Comparison of ENCODE assay signal across 28 cellular contexts in the genomic region with DNA sequence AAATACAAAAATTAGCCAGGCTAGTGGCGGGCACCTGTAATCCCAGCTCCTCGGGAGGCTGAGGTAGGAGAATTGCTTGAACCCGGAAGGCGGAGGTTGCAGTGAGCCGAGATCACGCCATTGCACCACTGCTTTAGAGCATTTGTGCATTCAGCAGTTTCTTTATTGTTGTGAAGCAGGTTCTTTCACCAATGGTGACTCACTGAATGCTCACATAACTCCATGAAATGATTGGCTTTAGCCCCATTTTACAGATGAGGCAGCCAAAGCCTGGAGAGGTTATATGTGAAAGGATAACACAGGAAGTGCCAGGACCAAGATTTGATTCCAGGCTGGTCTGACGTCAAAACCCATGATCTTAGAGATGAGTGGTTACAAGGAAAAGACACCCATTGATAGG.
"Had no signal": no experiment of that assay in that cellular context is flagged by ENCODE, and none has a peak within 500 bp of the region (broad histone marks: within the 10 kb centered on the region; RNA-seq: fewer than 3 reads in every experiment).

No MANE protein-coding gene starts in this region.

- H3K36me3 Mint-ChIP-seq: activated CD4-positive, alpha-beta memory T cell treated with anti-CD3 and anti-CD28 coated beads for 36 hours; activated naive CD4-positive, alpha-beta T cell treated with anti-CD3 and anti-CD28 coated beads, Interleukin-2, amount 10 ng/mL, durations not matched to agents 7 days and 5 days; activated naive CD8-positive, alpha-beta T cell treated with anti-CD3 and anti-CD28 coated beads for 36 hours; IgD-negative memory B cell; WTC11 had no signal

- H3K27me3 Mint-ChIP-seq: activated CD4-positive, alpha-beta memory T cell treated with anti-CD3 and anti-CD28 coated beads for 36 hours; activated CD4-positive, alpha-beta T cell treated with anti-CD3 and anti-CD28 coated beads, Interleukin-2, amount 10 ng/mL, durations not matched to agents 7 days and 5 days; activated naive CD4-positive, alpha-beta T cell treated with anti-CD3 and anti-CD28 coated beads, Interleukin-2, amount 10 ng/mL, durations not matched to agents 7 days and 5 days; activated naive CD8-positive, alpha-beta T cell treated with anti-CD3 and anti-CD28 coated beads for 36 hours; IgD-negative memory B cell had no signal

- H3K4me1 Mint-ChIP-seq: activated naive CD8-positive, alpha-beta T cell treated with anti-CD3 and anti-CD28 coated beads for 36 hours; IgD-negative memory B cell; WTC11 had no signal

- H3K36me3 ChIP-seq: adrenal gland, SJSA1 had no signal

- H3K9me3 Mint-ChIP-seq: activated CD4-positive, alpha-beta memory T cell treated with anti-CD3 and anti-CD28 coated beads for 36 hours; activated CD4-positive, alpha-beta T cell treated with anti-CD3 and anti-CD28 coated beads, Interleukin-2, amount 10 ng/mL, durations not matched to agents 7 days and 5 days; activated naive CD4-positive, alpha-beta T cell treated with anti-CD3 and anti-CD28 coated beads, Interleukin-2, amount 10 ng/mL, durations not matched to agents 7 days and 5 days; activated naive CD8-positive, alpha-beta T cell treated with anti-CD3 and anti-CD28 coated beads for 36 hours; activated T-helper 2 cell treated with anti-CD3 and anti-CD28 coated beads, Interferon-gamma antibody, Interleukin-2, Interleukin-4, amounts not matched to agents 10 μg/mL and 5 μg/mL and 100 μg/mL, durations not matched to agents 14 hours and 24 hours and 36 hours; IgD-negative memory B cell; WTC11 had no signal

- H3K4me1 ChIP-seq: adrenal gland, SJSA1 had no signal

- H3K27ac ChIP-seq: adrenal gland, SJSA1 had no signal

- H3K4me3 Mint-ChIP-seq: activated CD4-positive, alpha-beta memory T cell treated with anti-CD3 and anti-CD28 coated beads for 36 hours; activated CD4-positive, alpha-beta T cell treated with anti-CD3 and anti-CD28 coated beads, Interleukin-2, amount 10 ng/mL, durations not matched to agents 7 days and 5 days; activated naive CD4-positive, alpha-beta T cell treated with anti-CD3 and anti-CD28 coated beads, Interleukin-2, amount 10 ng/mL, durations not matched to agents 7 days and 5 days; activated naive CD8-positive, alpha-beta T cell treated with anti-CD3 and anti-CD28 coated beads for 36 hours; IgD-negative memory B cell; WTC11 had no signal

- H3K27ac Mint-ChIP-seq: activated CD4-positive, alpha-beta memory T cell treated with anti-CD3 and anti-CD28 coated beads for 36 hours; activated CD4-positive, alpha-beta T cell treated with anti-CD3 and anti-CD28 coated beads, Interleukin-2, amount 10 ng/mL, durations not matched to agents 7 days and 5 days; activated naive CD4-positive, alpha-beta T cell treated with anti-CD3 and anti-CD28 coated beads, Interleukin-2, amount 10 ng/mL, durations not matched to agents 7 days and 5 days; activated naive CD8-positive, alpha-beta T cell treated with anti-CD3 and anti-CD28 coated beads for 36 hours; activated T-helper 2 cell treated with anti-CD3 and anti-CD28 coated beads, Interferon-gamma antibody, Interleukin-2, Interleukin-4, amounts not matched to agents 10 μg/mL and 5 μg/mL and 100 μg/mL, durations not matched to agents 14 hours and 24 hours and 36 hours; IgD-negative memory B cell; WTC11 had no signal

- DNase-seq: activated CD4-positive, alpha-beta memory T cell treated with anti-CD3 and anti-CD28 coated beads for 36 hours; activated CD4-positive, alpha-beta T cell treated with anti-CD3 and anti-CD28 coated beads, Interleukin-2, amount 10 ng/mL, durations not matched to agents 7 days and 5 days; activated CD4-positive, CD25-positive, alpha-beta regulatory T cell treated with anti-CD3 and anti-CD28 coated beads, Interleukin-2, amount 50 U/mL, for 72 hours; activated CD8-positive, alpha-beta memory T cell treated with anti-CD3 and anti-CD28 coated beads for 24 hours; activated gamma-delta T cell treated with Interleukin-2 at 50 U/mL for 16 hours; activated naive CD4-positive, alpha-beta T cell treated with anti-CD3 and anti-CD28 coated beads, Interleukin-2, amount 10 ng/mL, durations not matched to agents 7 days and 5 days; activated naive CD8-positive, alpha-beta T cell treated with anti-CD3 and anti-CD28 coated beads for 36 hours; activated T-cell treated with anti-CD3 and anti-CD28 coated beads, Interleukin-2, amount 50 U/mL, for 48 hours; adrenal gland; anterior cingulate cortex; caudate nucleus; KG1; NCI-H1092; NCI-H1694; NCI-H2029; NCI-H2107; NCI-H345; NCI-H510A; NCI-H526 treated with DMSO at 0.1 percent for 48 hours; NCI-H82; SHP77; SW 1271 had no signal

- H3K27me3 ChIP-seq: adrenal gland, SJSA1 had no signal

- ATAC-seq: Panc1, SK-N-SH treated with all-trans-retinoic acid at 6 μM for 48 hours, WTC11 had no signal

- H3K9me3 ChIP-seq: adrenal gland, SJSA1 had no signal

- H3K4me3 ChIP-seq: adrenal gland, SJSA1 had no signal
